In the genomic region with DNA sequence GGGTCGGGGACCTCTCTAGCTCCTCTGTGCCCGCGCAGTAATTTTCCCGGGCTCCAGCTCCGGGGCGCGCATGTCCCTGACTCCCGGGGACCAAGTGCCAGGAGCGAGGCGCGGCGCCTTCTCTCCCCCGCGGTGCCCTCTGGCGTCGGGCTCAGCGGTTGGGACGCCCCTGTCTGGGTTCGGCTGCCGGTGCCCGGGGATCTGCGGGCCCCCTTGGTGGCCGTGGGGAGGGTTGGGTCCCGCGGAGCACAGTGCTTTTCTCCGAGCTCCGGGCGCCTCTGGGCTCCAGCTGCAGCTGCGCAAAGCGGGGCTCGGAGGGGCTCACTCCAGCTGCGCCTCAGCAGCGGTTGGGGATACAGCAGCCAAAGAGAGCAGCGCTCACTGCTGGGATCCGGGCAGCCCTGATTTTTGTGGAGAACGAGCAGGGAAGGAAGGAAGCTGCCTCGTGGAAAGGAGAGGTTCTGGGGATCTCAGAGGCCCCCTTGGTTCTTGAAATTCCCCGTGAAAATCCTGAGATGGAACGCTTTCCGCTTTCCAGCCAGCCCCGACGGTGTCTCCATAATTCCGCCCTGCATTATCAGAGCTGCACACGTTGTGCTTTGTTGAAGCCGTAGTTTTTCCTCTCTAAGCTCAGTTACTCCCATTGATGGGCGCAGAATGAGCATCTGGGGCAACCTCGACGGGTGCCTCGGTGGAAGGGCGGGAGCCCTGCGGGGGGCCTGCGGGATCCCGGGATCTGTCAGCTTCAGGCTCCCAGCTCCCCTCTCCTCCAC, we compare ENCODE assay signal across 8 cellular contexts. TPM values are rescaled to one million over a fixed set of nuclear protein-coding genes. Genes with fewer than 3 reads are reported as not detected.
DNase-seq lines count a peak whose midpoint lies in the region; ATAC-seq and TF ChIP-seq lines count a peak whose summit lies in the region.

No MANE protein-coding gene starts in this region.

- peak overlapping the region in 2 of 3 donors; percentile 45 to 65 for H3K4me3 Mint-ChIP-seq in T-cell

- no peak for ATAC-seq in T-cell (replicated peaks in 1 of 4)
- ATAC-seq in left cardiac atrium: peak; percentile 56
- no peak for ATAC-seq in HG03521 (IDR thresholded peaks at IDR 0.05; ENCODE audit: unreplicated experiment)

- intact Hi-C loops in left cardiac atrium (cut with DNase I) (loop anchor here in 1 of 2 donors (2.0 to 5.0 kb wide), 3 partner anchors 33 to 179 kb away; no protein-coding TSS in a partner anchor), sigmoid colon (cut with DNase I) (no loop called here)

- TF ChIP-seq CTCF in sigmoid colon (IDR thresholded peaks at IDR 0.05): no peak

- H3K4me1 Mint-ChIP-seq in T-cell: peaks cover 5 to 13% (median 13%) of the 10 kb centered on the region in 3 donors

- H3K27ac ChIP-seq in sigmoid colon: no peak overlapping the region

- in situ Hi-C loops in ACHN (cut with HindIII; ENCODE audit: low pct_ligation_motif_present, low pct_unique_long_range_greater_than_20kb, low sequenced_read_pairs): no loop called here

- peaks cover 55 to 65% of the 10 kb centered on the region in 2 donors for H3K27me3 Mint-ChIP-seq in T-cell

- H3K36me3 Mint-ChIP-seq in T-cell: no peaks in the 10 kb centered on the region

- H3K4me3 ChIP-seq in H7 (ENCODE audit: insufficient read depth, low read depth, low read length) (peak overlapping the region; percentile 44), sigmoid colon (peak overlapping the region in 3 of 4 donors; percentile 36 to 52 (median 48))

- no peak overlapping the region for H3K27ac Mint-ChIP-seq in T-cell

- H3K9me3 Mint-ChIP-seq in T-cell: no peaks in the 10 kb centered on the region

- POLR2A ChIA-PET in T-cell (lab: Charles Lee): no interaction called here

- peaks cover 0 to 22% (median 19%) of the 10 kb centered on the region in 4 donors for H3K4me1 ChIP-seq in sigmoid colon

- CTCF ChIA-PET in T-cell (lab: Charles Lee): no interaction called here

- no peak for TF ChIP-seq EP300 in sigmoid colon (IDR thresholded peaks at IDR 0.05)

- no peaks in the 10 kb centered on the region for H3K9me3 ChIP-seq in sigmoid colon

- DNase-seq in H7: peak; percentile 71
- DNase-seq in T-cell: no peak
- DNase-seq in left cardiac atrium: peak; percentile 29
- no peak for DNase-seq in sigmoid colon
- DNase-seq in ACHN: no peak
- DNase-seq in stimulated activated naive CD4-positive, alpha-beta T cell treated with Interleukin-2 at 50 U/mL for 16 hours (lab: John Stamatoyannopoulos, UW): no peak
- no peak for DNase-seq in NCI-H2107 treated with DMSO at 0.1 percent for 48 hours (lab: John Stamatoyannopoulos, UW; ENCODE audit: unreplicated experiment)

- no peaks in the 10 kb centered on the region for H3K36me3 ChIP-seq in H7 (replicated peaks; ENCODE audit: control insufficient read depth, insufficient read depth, low read length)
- H3K36me3 ChIP-seq in sigmoid colon: no peaks in the 10 kb centered on the region

- 1 to 4% methylated on average over 53 of the region's 53 CpGs for WGBS in sigmoid colon, 2 donors

- TF ChIP-seq POLR2A in sigmoid colon (IDR thresholded peaks at IDR 0.05): no peak

- H3K27me3 ChIP-seq in H7 (ENCODE audit: control insufficient read depth, insufficient read depth, low read length) (peaks cover 53% of the 10 kb centered on the region), sigmoid colon (peaks cover 25 to 68% (median 58%) of the 10 kb centered on the region in 3 donors)

RNA-seq across cellular contexts. Expression of a gene that starts 0.9 kb away (rescaled TPM):
- total RNA-seq in H7 (2014; rRNA removed; shearing (Covaris generic)): 0.04 and 0.10 TPM in 2 replicates
- not detected for total RNA-seq in T-cell
- 100 to 1,000 TPM in 1 of 2 donors, 10 to 100 TPM in 1; 94.9 to 114 TPM for total RNA-seq in left cardiac atrium
- total RNA-seq in sigmoid colon: under 1 TPM in 2 of 4 donors, not detected in 2; under 0.01 to 0.55 TPM
- 10 to 100 TPM; 19.8 to 37.0 (median 21.3) TPM for polyA plus RNA-seq in sigmoid colon

Comparison
In these comparisons a context has a peak if more than half of its experiments do, and no peak if none do; other contexts are left out.
1. DNase-seq: peak in H7 (single experiment) and left cardiac atrium (single experiment); none in T-cell (0 of 34), sigmoid colon (single experiment), ACHN (single experiment), stimulated activated naive CD4-positive, alpha-beta T cell treated with Interleukin-2 at 50 U/mL for 16 hours (single experiment) and NCI-H2107 treated with DMSO at 0.1 percent for 48 hours (single experiment).
2. ATAC-seq: peak in left cardiac atrium (2 of 2); none in T-cell (0 of 4) and HG03521 (single experiment).
3. RNA of a gene that starts 0.9 kb away (total RNA-seq): 94.9 to 114 TPM in left cardiac atrium; 0.04 to 0.10 TPM in H7, not detected in T-cell and under 0.01 to 0.55 TPM in sigmoid colon; every median in the first group is over 10 times any median in the second.